Comparison of ENCODE assay signal across 2 cellular contexts in the genomic region with DNA sequence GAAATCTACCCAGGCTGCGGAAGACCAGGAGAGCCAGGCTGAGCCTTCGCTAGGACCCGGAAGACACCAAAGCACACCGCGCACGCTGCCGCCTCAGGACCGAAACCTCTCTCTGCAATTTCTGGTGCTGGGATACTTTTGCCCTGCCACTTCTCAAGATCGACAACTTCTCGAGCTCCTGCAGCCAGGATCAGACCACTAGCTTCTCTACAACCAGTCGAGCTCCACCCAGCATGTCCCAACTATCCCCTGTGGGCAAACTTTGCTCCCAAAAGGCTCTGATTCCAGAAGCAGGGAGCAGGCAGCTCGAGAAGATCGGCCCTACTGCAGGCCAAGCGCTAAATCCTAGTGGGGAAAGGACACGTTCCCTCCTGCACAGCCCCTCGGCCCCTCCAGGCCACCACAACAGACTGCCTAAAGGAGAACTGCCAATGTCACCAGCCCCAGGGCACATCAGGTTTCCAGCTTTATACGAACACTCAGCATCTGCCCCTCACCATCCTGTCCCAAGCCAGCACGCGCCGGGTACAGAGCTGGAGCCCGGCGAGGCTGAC.
A peak's percentile ranks its signal among the peaks of the same experiment; 100 is the strongest.
TF ChIP-seq lines count a peak whose summit lies in the region.

No MANE protein-coding gene starts in this region.

TF ChIP-seq in GM23338, 12 proteins besides CTCF, POLR2A, EP300 and RAD21:
- TF ChIP-seq, protein P1, sequence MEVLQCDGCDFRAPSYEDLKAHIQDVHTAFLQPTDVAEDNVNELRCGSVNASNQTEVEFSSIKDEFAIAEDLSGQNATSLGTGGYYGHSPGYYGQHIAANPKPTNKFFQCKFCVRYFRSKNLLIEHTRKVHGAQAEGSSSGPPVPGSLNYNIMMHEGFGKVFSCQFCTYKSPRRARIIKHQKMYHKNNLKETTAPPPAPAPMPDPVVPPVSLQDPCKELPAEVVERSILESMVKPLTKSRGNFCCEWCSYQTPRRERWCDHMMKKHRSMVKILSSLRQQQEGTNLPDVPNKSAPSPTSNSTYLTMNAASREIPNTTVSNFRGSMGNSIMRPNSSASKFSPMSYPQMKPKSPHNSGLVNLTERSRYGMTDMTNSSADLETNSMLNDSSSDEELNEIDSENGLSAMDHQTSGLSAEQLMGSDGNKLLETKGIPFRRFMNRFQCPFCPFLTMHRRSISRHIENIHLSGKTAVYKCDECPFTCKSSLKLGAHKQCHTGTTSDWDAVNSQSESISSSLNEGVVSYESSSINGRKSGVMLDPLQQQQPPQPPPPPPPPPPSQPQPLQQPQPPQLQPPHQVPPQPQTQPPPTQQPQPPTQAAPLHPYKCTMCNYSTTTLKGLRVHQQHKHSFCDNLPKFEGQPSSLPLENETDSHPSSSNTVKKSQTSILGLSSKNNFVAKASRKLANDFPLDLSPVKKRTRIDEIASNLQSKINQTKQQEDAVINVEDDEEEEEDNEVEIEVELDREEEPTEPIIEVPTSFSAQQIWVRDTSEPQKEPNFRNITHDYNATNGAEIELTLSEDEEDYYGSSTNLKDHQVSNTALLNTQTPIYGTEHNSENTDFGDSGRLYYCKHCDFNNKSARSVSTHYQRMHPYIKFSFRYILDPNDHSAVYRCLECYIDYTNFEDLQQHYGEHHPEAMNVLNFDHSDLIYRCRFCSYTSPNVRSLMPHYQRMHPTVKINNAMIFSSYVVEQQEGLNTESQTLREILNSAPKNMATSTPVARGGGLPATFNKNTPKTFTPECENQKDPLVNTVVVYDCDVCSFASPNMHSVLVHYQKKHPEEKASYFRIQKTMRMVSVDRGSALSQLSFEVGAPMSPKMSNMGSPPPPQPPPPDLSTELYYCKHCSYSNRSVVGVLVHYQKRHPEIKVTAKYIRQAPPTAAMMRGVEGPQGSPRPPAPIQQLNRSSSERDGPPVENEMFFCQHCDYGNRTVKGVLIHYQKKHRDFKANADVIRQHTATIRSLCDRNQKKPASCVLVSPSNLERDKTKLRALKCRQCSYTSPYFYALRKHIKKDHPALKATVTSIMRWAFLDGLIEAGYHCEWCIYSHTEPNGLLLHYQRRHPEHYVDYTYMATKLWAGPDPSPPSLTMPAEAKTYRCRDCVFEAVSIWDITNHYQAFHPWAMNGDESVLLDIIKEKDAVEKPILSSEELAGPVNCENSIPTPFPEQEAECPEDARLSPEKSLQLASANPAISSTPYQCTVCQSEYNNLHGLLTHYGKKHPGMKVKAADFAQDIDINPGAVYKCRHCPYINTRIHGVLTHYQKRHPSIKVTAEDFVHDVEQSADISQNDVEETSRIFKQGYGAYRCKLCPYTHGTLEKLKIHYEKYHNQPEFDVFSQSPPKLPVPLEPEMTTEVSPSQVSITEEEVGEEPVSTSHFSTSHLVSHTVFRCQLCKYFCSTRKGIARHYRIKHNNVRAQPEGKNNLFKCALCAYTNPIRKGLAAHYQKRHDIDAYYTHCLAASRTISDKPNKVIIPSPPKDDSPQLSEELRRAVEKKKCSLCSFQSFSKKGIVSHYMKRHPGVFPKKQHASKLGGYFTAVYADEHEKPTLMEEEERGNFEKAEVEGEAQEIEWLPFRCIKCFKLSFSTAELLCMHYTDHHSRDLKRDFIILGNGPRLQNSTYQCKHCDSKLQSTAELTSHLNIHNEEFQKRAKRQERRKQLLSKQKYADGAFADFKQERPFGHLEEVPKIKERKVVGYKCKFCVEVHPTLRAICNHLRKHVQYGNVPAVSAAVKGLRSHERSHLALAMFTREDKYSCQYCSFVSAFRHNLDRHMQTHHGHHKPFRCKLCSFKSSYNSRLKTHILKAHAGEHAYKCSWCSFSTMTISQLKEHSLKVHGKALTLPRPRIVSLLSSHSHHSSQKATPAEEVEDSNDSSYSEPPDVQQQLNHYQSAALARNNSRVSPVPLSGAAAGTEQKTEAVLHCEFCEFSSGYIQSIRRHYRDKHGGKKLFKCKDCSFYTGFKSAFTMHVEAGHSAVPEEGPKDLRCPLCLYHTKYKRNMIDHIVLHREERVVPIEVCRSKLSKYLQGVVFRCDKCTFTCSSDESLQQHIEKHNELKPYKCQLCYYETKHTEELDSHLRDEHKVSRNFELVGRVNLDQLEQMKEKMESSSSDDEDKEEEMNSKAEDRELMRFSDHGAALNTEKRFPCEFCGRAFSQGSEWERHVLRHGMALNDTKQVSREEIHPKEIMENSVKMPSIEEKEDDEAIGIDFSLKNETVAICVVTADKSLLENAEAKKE (CRISPR knock-in tag; IDR thresholded peaks at IDR 0.05) = no peak
- TF ChIP-seq EZH2phosphoT487 (IDR thresholded peaks at IDR 0.05; ENCODE audit: unreplicated experiment) = no peak

TF ChIP-seq in neural cell, 6 proteins besides CTCF, POLR2A, EP300 and RAD21:
- TF ChIP-seq, protein P2, sequence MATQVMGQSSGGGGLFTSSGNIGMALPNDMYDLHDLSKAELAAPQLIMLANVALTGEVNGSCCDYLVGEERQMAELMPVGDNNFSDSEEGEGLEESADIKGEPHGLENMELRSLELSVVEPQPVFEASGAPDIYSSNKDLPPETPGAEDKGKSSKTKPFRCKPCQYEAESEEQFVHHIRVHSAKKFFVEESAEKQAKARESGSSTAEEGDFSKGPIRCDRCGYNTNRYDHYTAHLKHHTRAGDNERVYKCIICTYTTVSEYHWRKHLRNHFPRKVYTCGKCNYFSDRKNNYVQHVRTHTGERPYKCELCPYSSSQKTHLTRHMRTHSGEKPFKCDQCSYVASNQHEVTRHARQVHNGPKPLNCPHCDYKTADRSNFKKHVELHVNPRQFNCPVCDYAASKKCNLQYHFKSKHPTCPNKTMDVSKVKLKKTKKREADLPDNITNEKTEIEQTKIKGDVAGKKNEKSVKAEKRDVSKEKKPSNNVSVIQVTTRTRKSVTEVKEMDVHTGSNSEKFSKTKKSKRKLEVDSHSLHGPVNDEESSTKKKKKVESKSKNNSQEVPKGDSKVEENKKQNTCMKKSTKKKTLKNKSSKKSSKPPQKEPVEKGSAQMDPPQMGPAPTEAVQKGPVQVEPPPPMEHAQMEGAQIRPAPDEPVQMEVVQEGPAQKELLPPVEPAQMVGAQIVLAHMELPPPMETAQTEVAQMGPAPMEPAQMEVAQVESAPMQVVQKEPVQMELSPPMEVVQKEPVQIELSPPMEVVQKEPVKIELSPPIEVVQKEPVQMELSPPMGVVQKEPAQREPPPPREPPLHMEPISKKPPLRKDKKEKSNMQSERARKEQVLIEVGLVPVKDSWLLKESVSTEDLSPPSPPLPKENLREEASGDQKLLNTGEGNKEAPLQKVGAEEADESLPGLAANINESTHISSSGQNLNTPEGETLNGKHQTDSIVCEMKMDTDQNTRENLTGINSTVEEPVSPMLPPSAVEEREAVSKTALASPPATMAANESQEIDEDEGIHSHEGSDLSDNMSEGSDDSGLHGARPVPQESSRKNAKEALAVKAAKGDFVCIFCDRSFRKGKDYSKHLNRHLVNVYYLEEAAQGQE (IDR thresholded peaks at IDR 0.05; ENCODE audit: borderline replicate concordance) = peak; percentile 18
- peak; percentile 1 for TF ChIP-seq POLR2AphosphoS5 (IDR thresholded peaks at IDR 0.05)
- TF ChIP-seq EZH2 (IDR thresholded peaks at IDR 0.05; ENCODE audit: borderline replicate concordance, insufficient read depth, low read length, poor library complexity, severe bottlenecking) = no peak
- TF ChIP-seq TAF1 (IDR thresholded peaks at IDR 0.05; ENCODE audit: low read depth) = no peak
- peak; percentile 52 for TF ChIP-seq MXI1 (conservative IDR thresholded peaks at IDR 0.05; ENCODE audit: poor library complexity, severe bottlenecking)
- no peak for TF ChIP-seq SMC3 (conservative IDR thresholded peaks at IDR 0.05; ENCODE audit: poor library complexity)
